22 cellular contexts compared by ENCODE assay signal in the genomic region with DNA sequence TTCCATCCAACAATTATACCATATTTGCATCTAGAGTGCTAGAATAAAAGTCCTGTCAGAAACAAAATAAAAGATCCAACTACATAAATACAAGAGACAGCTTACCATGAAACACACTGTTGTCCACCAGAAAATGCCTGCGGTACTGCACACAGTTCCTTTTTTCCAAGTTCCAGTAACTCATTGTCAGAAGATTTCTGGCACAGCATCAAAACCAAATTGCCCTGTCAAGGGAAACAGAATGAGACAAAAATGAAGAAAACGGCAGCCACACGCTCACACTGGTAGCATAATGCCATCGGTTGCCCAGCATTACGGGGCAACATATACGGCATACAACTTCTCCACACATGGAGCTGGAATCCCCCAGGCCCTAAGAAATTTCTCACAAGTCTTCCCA. TPM values are rescaled to one million over a fixed set of nuclear protein-coding genes. Genes with fewer than 3 reads are reported as not detected.
A peak's percentile ranks its signal among the peaks of the same experiment; 100 is the strongest.
DNase-seq lines count a peak whose midpoint lies in the region; ATAC-seq, FAIRE-seq and TF ChIP-seq lines count a peak whose summit lies in the region.
"Had no signal": no experiment of that assay in that cellular context is flagged by ENCODE, and none has a peak within 500 bp of the region (broad histone marks: within the 10 kb centered on the region; RNA-seq: fewer than 3 reads in every experiment).

No MANE protein-coding gene starts in this region.

- H3K27ac ChIP-seq in HepG2 (ENCODE audit: extremely low read length, insufficient read depth, low read length), result peak overlapping the region; percentile 26
- no peak overlapping the region for H3K27ac ChIP-seq in right lobe of liver
- peak overlapping the region; percentile 95 for H3K27ac ChIP-seq in caudate nucleus (ENCODE audit: low read depth, low read length)
- peak overlapping the region; percentile 50 to 64 (median 61) for H3K27ac ChIP-seq in pancreas
- H3K27ac ChIP-seq: A549, BLaER1, parathyroid adenoma had no signal

- H4K20me1 ChIP-seq in HepG2 (ENCODE audit: insufficient read depth, low read length), result no peaks in the 10 kb centered on the region
- H4K20me1 ChIP-seq: BLaER1 had no signal

- no peak for FAIRE-seq in HepG2 (lab: Jason Lieb, UNC)
- no peak for FAIRE-seq in pancreas (lab: Jason Lieb, UNC)
- FAIRE-seq: A549, GM18507, islet of Langerhans had no signal

- CTCF ChIA-PET in HepG2 (lab: Yijun Ruan, JAX; ENCODE audit: low intra/inter-chr PET ratio, low total read pairs), result no interaction called here

- TF ChIP-seq POLR2A in HepG2 (IDR thresholded peaks at IDR 0.05; ENCODE audit: insufficient read depth in 1 of 2, low read depth in 2 of 2, low read length in 2 of 2) (no peak), right lobe of liver (IDR thresholded peaks at IDR 0.05) (no peak)

- BruUV-seq in HepG2 (replicated peaks; lab: Mats Ljungman, UMichigan), result no TSS peak

- H3K4me2 ChIP-seq in HepG2 (ENCODE audit: low read depth, low read length), result no peak overlapping the region
- H3K4me2 ChIP-seq: A549, BLaER1, smooth muscle cell had no signal

- ATAC-seq in HepG2 (no peak), right lobe of liver (no peak), pancreas (peak in 3 of 4 donors; percentile 17 to 45 (median 45)), HG03135 (IDR thresholded peaks at IDR 0.05; ENCODE audit: unreplicated experiment) (no peak), GM19351 (IDR thresholded peaks at IDR 0.05; ENCODE audit: unreplicated experiment) (no peak)
- ATAC-seq: A549, T-helper 17 cell had no signal

- H3K9me3 ChIP-seq in HepG2 (ENCODE audit: low read length) (no peaks in the 10 kb centered on the region), right lobe of liver (no peaks in the 10 kb centered on the region), pancreas (no peaks in the 10 kb centered on the region)
- H3K9me3 ChIP-seq: A549, BLaER1 had no signal

- POLR2A ChIA-PET in HepG2 (lab: Yijun Ruan, JAX), result no interaction called here

- H3K9ac ChIP-seq in HepG2 (ENCODE audit: insufficient read depth, low read depth, low read length), result no peak overlapping the region
- H3K9ac ChIP-seq: BLaER1, parathyroid adenoma had no signal

- intact Hi-C loops in HepG2 (cut with micrococcal nuclease; ENCODE audit: unreplicated experiment) (no loop called here), right lobe of liver (cut with DNase I) (loop anchor here (10.0 kb wide), 2 partner anchors 319 to 349 kb away; no protein-coding TSS in a partner anchor), pancreas (cut with DNase I) (loop anchor here in 1 of 3 donors (10.0 kb wide), 2 partner anchors 319 to 349 kb away; no protein-coding TSS in a partner anchor)

- H3K4me1 ChIP-seq in HepG2 (ENCODE audit: insufficient read depth, low read length) (peaks cover 14% of the 10 kb centered on the region), right lobe of liver (no peaks in the 10 kb centered on the region), pancreas (no peaks in the 10 kb centered on the region)
- H3K4me1 ChIP-seq: BLaER1 had no signal

- H3K36me3 ChIP-seq in HepG2 (replicated peaks in 1 of 2; ENCODE audit: control insufficient read depth in 1 of 2, insufficient read depth in 2 of 2, low read length in 2 of 2), result no peaks in the 10 kb centered on the region; a peak in 1 of 5 replicates
- no peaks in the 10 kb centered on the region for H3K36me3 ChIP-seq in right lobe of liver
- no peaks in the 10 kb centered on the region for H3K36me3 ChIP-seq in pancreas
- H3K36me3 ChIP-seq: BLaER1 had no signal

- H3K4me3 ChIP-seq in HepG2 (replicated peaks in 1 of 3; ENCODE audit: insufficient read depth in 1 of 3, low read depth in 2 of 3, low read length in 3 of 3), result no peak overlapping the region
- H3K4me3 ChIP-seq in right lobe of liver, result no peak overlapping the region
- no peak overlapping the region for H3K4me3 ChIP-seq in pancreas
- H3K4me3 ChIP-seq: A549, BLaER1, lung, smooth muscle cell had no signal

- 92% methylated on average over 6 of the region's 6 CpGs for WGBS in HepG2 (ENCODE audit: low lambda C conversion rate)
- 46% methylated on average over 3 of the region's 6 CpGs for WGBS in right lobe of liver (ENCODE audit: insufficient coverage, low coverage, low lambda C conversion rate, missing lambda C conversion rate)
- 62% methylated on average over 6 of the region's 6 CpGs for WGBS in pancreas, 2 donors

- TF ChIP-seq RAD21 in HepG2 (CRISPR knock-in tag; IDR thresholded peaks at IDR 0.05), result no peak

- TF ChIP-seq CTCF in HepG2 (CRISPR knock-in tag; IDR thresholded peaks at IDR 0.05) (no peak), right lobe of liver (IDR thresholded peaks at IDR 0.05) (no peak), pancreas (IDR thresholded peaks at IDR 0.05) (no peak)

- in situ Hi-C loops in HepG2 (cut with HindIII; ENCODE audit: extremely low pct_ligation_motif_present, low pct_unique_long_range_greater_than_20kb), result loop anchor here (5.0 kb wide), 1 partner anchor 322 kb away; no protein-coding TSS in a partner anchor

- no peak overlapping the region for H2AFZ ChIP-seq in HepG2 (ENCODE audit: low read length)

- DNase-seq in HepG2 (ENCODE audit: low spot score) (no peak), right lobe of liver (no peak), caudate nucleus (lab: John Stamatoyannopoulos, UW) (no peak), pancreas (no peak), COLO668 (lab: John Stamatoyannopoulos, UW; ENCODE audit: unreplicated experiment) (no peak), SKM-1 treated with dmso at 0.1 percent for 144 hours (lab: John Stamatoyannopoulos, UW; ENCODE audit: unreplicated experiment) (no peak)
- DNase-seq: activated CD4-positive, alpha-beta T cell treated with anti-CD3 and anti-CD28 coated beads, Interleukin-2, amount 10 ng/mL, durations not matched to agents 7 days and 5 days; activated naive CD8-positive, alpha-beta T cell treated with anti-CD3 and anti-CD28 coated beads, Interleukin-2, amount 10 ng/mL, durations not matched to agents 7 days and 5 days; NCI-H1436; NCI-H2171 treated with DMSO at 0.1 percent for 48 hours; SHP77 treated with DMSO at 0.1 percent for 48 hours; stimulated activated CD4-positive, alpha-beta T cell treated with anti-CD3 and anti-CD28 coated beads, Interleukin-4, amount 100 ng/mL, for 1 hour; T-helper 17 cell had no signal

- H3K27me3 ChIP-seq in HepG2 (ENCODE audit: control insufficient read depth in 1 of 2, insufficient read depth in 2 of 2, low read length in 2 of 2) (no peaks in the 10 kb centered on the region), right lobe of liver (no peaks in the 10 kb centered on the region), pancreas (no peaks in the 10 kb centered on the region)
- H3K27me3 ChIP-seq: BLaER1 had no signal

- H3K79me2 ChIP-seq in HepG2 (ENCODE audit: insufficient read depth, low read length), result no peaks in the 10 kb centered on the region
- H3K79me2 ChIP-seq: parathyroid adenoma had no signal

- TF ChIP-seq EP300 in HepG2 (IDR thresholded peaks at IDR 0.05; ENCODE audit: low read depth in 2 of 2, low read length in 2 of 2) (no peak), HepG2 (CRISPR knock-in tag; IDR thresholded peaks at IDR 0.05; ENCODE audit: borderline replicate concordance) (no peak)

TF ChIP-seq in HepG2, 621 proteins besides CTCF, POLR2A, EP300 and RAD21 (continues in another document):
- TF ChIP-seq, protein P1, sequence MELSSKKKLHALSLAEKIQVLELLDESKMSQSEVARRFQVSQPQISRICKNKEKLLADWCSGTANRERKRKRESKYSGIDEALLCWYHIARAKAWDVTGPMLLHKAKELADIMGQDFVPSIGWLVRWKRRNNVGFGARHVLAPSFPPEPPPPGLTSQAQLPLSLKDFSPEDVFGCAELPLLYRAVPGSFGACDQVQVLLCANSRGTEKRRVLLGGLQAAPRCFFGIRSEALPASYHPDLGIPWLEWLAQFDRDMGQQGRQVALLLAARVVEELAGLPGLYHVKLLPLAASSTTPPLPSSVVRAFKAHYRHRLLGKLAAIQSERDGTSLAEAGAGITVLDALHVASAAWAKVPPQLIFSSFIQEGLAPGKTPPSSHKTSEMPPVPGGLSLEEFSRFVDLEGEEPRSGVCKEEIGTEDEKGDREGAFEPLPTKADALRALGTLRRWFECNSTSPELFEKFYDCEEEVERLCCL (CRISPR knock-in tag; IDR thresholded peaks at IDR 0.05; ENCODE audit: borderline replicate concordance), result no peak
- TF ChIP-seq MEF2D (CRISPR knock-in tag; IDR thresholded peaks at IDR 0.05), result no peak

RNA-seq across cellular contexts. Expression of a gene that starts 40.8 kb away (rescaled TPM):
- total RNA-seq in HepG2 (2016; rRNA removed; fragmentation: Illumina TruSeq; extraction: Trizol) (3.0 and 4.4 TPM in 2 replicates), right lobe of liver (under 1 TPM; 0.07 to 0.25 (median 0.17) TPM), pancreas (1 to 10 TPM; 1.6 to 4.4 (median 2.4) TPM)
- 0.81 and 0.97 TPM in 2 replicates for total RNA-seq in HepG2 (2016; cell fraction: cytosol; rRNA removed; fragmentation: Illumina TruSeq; extraction: Trizol; ENCODE audit: low read depth)
- total RNA-seq in HepG2 (2016; cell fraction: insoluble cytoplasmic fraction; rRNA removed; fragmentation: Illumina TruSeq; extraction: Trizol), result 2.8 and 4.1 TPM in 2 replicates
- total RNA-seq in HepG2 (2016; cell fraction: membrane; rRNA removed; fragmentation: Illumina TruSeq; extraction: Trizol), result 0.96 and 1.1 TPM in 2 replicates
- 5.1 and 5.3 TPM in 2 replicates for total RNA-seq in HepG2 (2016; cell fraction: nucleus; rRNA removed; fragmentation: Illumina TruSeq; extraction: Trizol)
- polyA plus RNA-seq in HepG2 (2011; rRNA removed) (1.2 and 2.0 TPM in 2 replicates), pancreas (1 to 10 TPM in 1 of 2 donors, under 1 TPM in 1; 0.91 to 2.3 TPM)
- 1.1 and 1.3 TPM in 2 replicates for polyA plus RNA-seq in HepG2 (2011; cell fraction: cytosol; rRNA removed)
- 1.0 and 2.1 TPM in 2 replicates for polyA plus RNA-seq in HepG2 (2011; cell fraction: nucleus; rRNA removed)
- 1.0 and 1.7 TPM in 2 replicates for polyA plus RNA-seq in HepG2 (2012)
- 0.05 and 0.07 TPM in 2 replicates for polyA plus RNA-seq in HepG2 (2016; cell fraction: cytosol; fragmentation: Illumina TruSeq; extraction: Trizol; ENCODE audit: low read depth)
- 2.0 and 2.5 TPM in 2 replicates for polyA plus RNA-seq in HepG2 (2016; cell fraction: insoluble cytoplasmic fraction; fragmentation: Illumina TruSeq; extraction: Trizol; ENCODE audit: low read depth)
- 0.14 and 0.24 TPM in 2 replicates for polyA plus RNA-seq in HepG2 (2016; cell fraction: membrane; fragmentation: Illumina TruSeq; extraction: Trizol; ENCODE audit: low read depth)
- 1.7 and 1.9 TPM in 2 replicates for polyA plus RNA-seq in HepG2 (2016; cell fraction: nucleus; fragmentation: Illumina TruSeq; extraction: Trizol; ENCODE audit: insufficient read depth, low read depth)
- 0.07 and 4.3 TPM in 2 replicates for polyA minus RNA-seq in HepG2 (2011; rRNA and poly(A)+ RNA removed; ENCODE audit: low replicate concordance)
- 3.6 and 4.0 TPM in 2 replicates for polyA minus RNA-seq in HepG2 (2011; cell fraction: cytosol; rRNA and poly(A)+ RNA removed)
- polyA minus RNA-seq in HepG2 (2011; cell fraction: nucleus; rRNA and poly(A)+ RNA removed), result 10.0 and 12.9 TPM in 2 replicates
- polyA plus RNA-seq: smooth muscle cell had no signal

Comparison
In these comparisons a context has a peak if more than half of its experiments do, and no peak if none do; other contexts are left out.
1. H3K27ac ChIP-seq: peak in HepG2 (single experiment), caudate nucleus (single experiment) and pancreas (4 of 4); none in right lobe of liver (0 of 3).
2. ATAC-seq: peak in pancreas (3 of 4); none in HepG2 (single experiment), right lobe of liver (0 of 4), HG03135 (single experiment) and GM19351 (single experiment).